ENCODE assay signal across 10 cellular contexts in the genomic region with DNA sequence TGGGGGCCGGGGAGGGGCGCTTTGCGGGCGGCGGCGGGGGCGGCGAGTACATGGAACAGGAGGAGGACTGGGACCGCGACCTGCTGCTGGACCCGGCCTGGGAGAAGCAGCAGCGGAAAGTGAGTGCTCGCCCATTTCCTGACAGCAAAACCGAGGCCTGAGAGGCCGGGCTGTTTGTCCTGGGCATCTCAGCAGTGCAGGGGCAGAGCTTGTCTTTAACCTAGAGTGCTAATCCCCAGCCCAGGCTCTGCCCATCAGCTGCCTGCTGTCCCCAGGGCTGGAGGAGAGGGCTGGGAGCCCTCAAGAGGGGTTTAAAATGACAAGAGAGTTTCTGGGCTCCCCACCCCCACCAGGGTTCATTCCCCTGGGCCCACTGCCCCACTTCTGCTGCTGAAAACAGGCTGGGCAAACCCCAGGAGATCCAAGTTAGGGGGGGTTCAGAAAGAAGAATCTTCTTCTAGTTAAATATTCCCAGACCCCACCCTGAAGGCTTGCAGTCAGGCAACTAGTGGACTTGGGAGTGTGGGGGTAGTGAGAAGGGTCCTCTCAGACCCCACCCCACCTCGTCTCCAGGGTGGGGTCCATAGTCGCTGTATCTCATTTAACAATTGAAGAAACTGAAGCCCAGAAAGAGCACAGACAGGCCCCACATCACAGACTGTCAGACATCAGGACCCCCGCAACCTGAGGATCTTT. TPM values are rescaled to one million over a fixed set of nuclear protein-coding genes. Genes with fewer than 3 reads are reported as not detected.
DNase-seq lines count a peak whose midpoint lies in the region; ATAC-seq, FAIRE-seq and TF ChIP-seq lines count a peak whose summit lies in the region.
"Had no signal": no experiment of that assay in that cellular context is flagged by ENCODE, and none has a peak within 500 bp of the region (broad histone marks: within the 10 kb centered on the region; RNA-seq: fewer than 3 reads in every experiment).

No MANE protein-coding gene starts in this region.

- TF ChIP-seq CTCF in chondrocyte (IDR thresholded peaks at IDR 0.05) (no peak), osteoblast (IDR thresholded peaks at IDR 0.05; ENCODE audit: extremely low read depth, low read depth, low read length) (no peak), D721Med (IDR thresholded peaks at IDR 0.05; ENCODE audit: insufficient read depth, missing control alignments) (no peak)

- H3K4me3 ChIP-seq in osteoblast (ENCODE audit: insufficient read depth, low read length): no peak overlapping the region

- no peak overlapping the region for H2AFZ ChIP-seq in osteoblast (ENCODE audit: low read length)

- H3K4me1 ChIP-seq in ES-I3 (ENCODE audit: insufficient read depth, low read length) (peaks cover 29% of the 10 kb centered on the region), osteoblast (ENCODE audit: insufficient read depth, low read length) (peaks cover 20% of the 10 kb centered on the region)

- peak overlapping the region; percentile 81 for H3K4me3 Mint-ChIP-seq in chondrocyte (ENCODE audit: unreplicated experiment)

- DNase-seq in HuH-7.5 (ENCODE audit: low spot score): peak; percentile 90
- DNase-seq in chondrocyte (ENCODE audit: low spot score): no peak
- DNase-seq in osteoblast (ENCODE audit: insufficient read length, low spot score, missing footprints): peak; percentile 77
- DNase-seq in D721Med (ENCODE audit: insufficient read length, low spot score): no peak
- DNase-seq in anterior cingulate cortex (lab: John Stamatoyannopoulos, UW): no peak
- DNase-seq: NCI-H1048 had no signal

- H3K36me3 ChIP-seq in ES-I3 (ENCODE audit: insufficient read depth, low read length) (no peaks in the 10 kb centered on the region), osteoblast (ENCODE audit: insufficient read depth, low read length) (peaks cover 12% of the 10 kb centered on the region)

- no peak for FAIRE-seq in D721Med (lab: Jason Lieb, UNC)
- FAIRE-seq: islet of Langerhans had no signal

- no peaks in the 10 kb centered on the region for H3K27me3 Mint-ChIP-seq in chondrocyte (ENCODE audit: low read depth)

- H3K79me2 ChIP-seq in osteoblast (ENCODE audit: insufficient read depth, low read length): peaks cover 4% of the 10 kb centered on the region

- H3K9me3 ChIP-seq in ES-I3 (ENCODE audit: control insufficient read depth, insufficient read depth, low read length) (no peaks in the 10 kb centered on the region), osteoblast (ENCODE audit: low read depth, low read length) (no peaks in the 10 kb centered on the region)

- peak overlapping the region; percentile 31 for H3K9ac ChIP-seq in ES-I3 (ENCODE audit: low read depth, low read length)

- H3K27ac Mint-ChIP-seq in chondrocyte (ENCODE audit: unreplicated experiment): no peak overlapping the region

- ATAC-seq in HG03432 (IDR thresholded peaks at IDR 0.05; ENCODE audit: unreplicated experiment) (no peak), GM18867 (IDR thresholded peaks at IDR 0.05; ENCODE audit: unreplicated experiment) (no peak)

- H3K27ac ChIP-seq in osteoblast (ENCODE audit: low read depth, low read length): no peak overlapping the region

- peaks cover 25% of the 10 kb centered on the region for H3K27me3 ChIP-seq in osteoblast (ENCODE audit: insufficient read depth, low read length)

- H4K20me1 ChIP-seq in osteoblast (ENCODE audit: insufficient read depth, low read length): peaks cover 5% of the 10 kb centered on the region

- peak overlapping the region; percentile 91 for H3K4me2 ChIP-seq in osteoblast (ENCODE audit: insufficient read depth, low read length)

- H3K4me1 Mint-ChIP-seq in chondrocyte (ENCODE audit: low read depth): peaks cover 28% of the 10 kb centered on the region

- H3K9me3 Mint-ChIP-seq in chondrocyte (ENCODE audit: low read depth): no peaks in the 10 kb centered on the region

- H3K36me3 Mint-ChIP-seq in chondrocyte (ENCODE audit: low read depth): peaks cover 10% of the 10 kb centered on the region

RNA-seq across cellular contexts. Expression of gene ACTN3, which starts 0.4 kb away (rescaled TPM):
- total RNA-seq in chondrocyte (0.07 TPM in 1 of 3 replicates, not detected in the others), osteoblast (under 0.01 TPM in 1 of 2 replicates, not detected in the other)

RNA-seq across cellular contexts. Expression of gene ZDHHC24, which starts 1.3 kb away (rescaled TPM):
- total RNA-seq in chondrocyte (13.5 to 16.2 TPM (median 13.8 TPM) in 3 replicates), osteoblast (9.4 and 10.5 TPM in 2 replicates)

RNA-seq across cellular contexts. Expression of gene CTSF, which starts 21.3 kb away (rescaled TPM):
- total RNA-seq in chondrocyte (not detected in 3 replicates), osteoblast (41.3 and 45.6 TPM in 2 replicates)

RNA-seq across cellular contexts. Expression of gene BBS1, which starts 36.7 kb away (rescaled TPM):
- total RNA-seq in chondrocyte (18.1 to 40.6 TPM (median 20.6 TPM) in 3 replicates), osteoblast (39.2 and 43.8 TPM in 2 replicates)

RNA-seq across cellular contexts. Expression of gene CCDC87, which starts 45.7 kb away (rescaled TPM):
- total RNA-seq in chondrocyte: 0.23 to 0.32 TPM (median 0.27 TPM) in 3 replicates
- total RNA-seq in osteoblast: 0.88 and 1.1 TPM in 2 replicates

Comparison
In these comparisons a context has a peak if more than half of its experiments do, and no peak if none do; other contexts are left out.
1. DNase-seq: peak in HuH-7.5 (single experiment) and osteoblast (single experiment); none in chondrocyte (single experiment), D721Med (single experiment) and anterior cingulate cortex (0 of 58).
2. RNA of gene CTSF, which starts 21.3 kb away (total RNA-seq): 41.3 to 45.6 TPM in osteoblast; not detected in chondrocyte; every median in the first group is over 10 times any median in the second.